In genomic region chr22:42138972-42139371, GRCh38 we compare ENCODE assay signal across 9 cellular contexts.
"Had no signal": no experiment of that assay in that cellular context is flagged by ENCODE, and none has a peak within 500 bp of the region (broad histone marks: within the 10 kb centered on the region; RNA-seq: fewer than 3 reads in every experiment).

No MANE protein-coding gene starts in this region.

- H2AFZ ChIP-seq: GM23338 had no signal

- H3K9ac ChIP-seq: KMS-11 had no signal

- H3K4me3 ChIP-seq: GM23338 had no signal

- H3K4me2 ChIP-seq: GM23338, KMS-11 had no signal

- DNase-seq: H9, HCEC 1CT, IMR-90, KBM-7 had no signal

- ATAC-seq: GM23338 had no signal

- H3K9me3 Mint-ChIP-seq: GM23338 had no signal

- H3K4me3 Mint-ChIP-seq: GM23338, H9 had no signal

- H3K4me1 Mint-ChIP-seq: GM23338, H9 had no signal

- H3K27ac ChIP-seq: HL-60, KMS-11 had no signal

- H3K27ac Mint-ChIP-seq: GM23338, H9 had no signal

- FAIRE-seq: H1, H54 had no signal
